ENCODE assay signal across 9 cellular contexts in the genomic region with DNA sequence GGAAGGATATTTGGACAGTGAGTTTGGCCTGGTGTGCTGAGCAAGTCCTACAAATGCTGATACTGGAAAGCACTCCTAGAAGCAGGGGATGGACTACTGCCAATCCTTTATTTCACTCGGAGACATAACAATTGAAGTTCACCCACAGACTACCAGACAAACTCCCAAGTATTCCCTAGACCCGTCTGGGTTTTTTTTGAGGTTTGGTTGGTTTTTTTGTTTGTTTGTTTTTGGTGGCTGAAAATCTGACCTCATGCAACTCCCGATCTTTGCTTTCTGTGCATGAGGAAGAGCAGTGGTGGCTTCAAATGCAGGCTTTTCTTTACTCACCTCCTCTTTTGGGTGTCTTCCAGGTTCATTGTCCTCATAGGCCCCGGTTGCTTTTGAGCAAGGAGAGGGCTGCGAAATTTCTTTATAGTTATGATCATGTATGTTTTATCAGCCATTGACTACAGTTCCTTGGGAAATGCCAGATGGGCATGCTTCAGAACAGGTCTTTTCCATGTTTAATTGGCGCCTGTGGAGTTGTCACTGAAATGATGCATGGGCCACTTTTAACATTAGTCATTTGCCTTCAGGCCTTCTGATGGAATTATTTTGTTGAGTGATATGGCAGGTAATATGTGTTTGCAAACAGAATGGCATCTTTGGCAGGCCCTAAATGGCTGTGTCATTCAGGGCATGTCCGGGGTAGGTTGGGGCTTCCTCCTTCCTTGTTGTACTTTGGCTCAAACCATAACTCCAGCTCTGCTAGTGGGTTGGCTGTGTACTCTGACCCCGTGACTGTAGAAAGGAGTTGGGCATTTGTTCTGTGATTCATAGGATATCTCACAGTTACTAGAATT. TPM values are rescaled to one million over a fixed set of nuclear protein-coding genes. Genes with fewer than 3 reads are reported as not detected.
DNase-seq lines count a peak whose midpoint lies in the region; ATAC-seq and TF ChIP-seq lines count a peak whose summit lies in the region.
"Had no signal": no experiment of that assay in that cellular context is flagged by ENCODE, and none has a peak within 500 bp of the region (broad histone marks: within the 10 kb centered on the region; RNA-seq: fewer than 3 reads in every experiment).

No MANE protein-coding gene starts in this region.

- DNase-seq in DND-41, result no peak
- peak; percentile 53 for DNase-seq in activated CD8-positive, alpha-beta T cell treated with anti-CD3 and anti-CD28 coated beads, Interleukin-2, amount 10 ng/mL, durations not matched to agents 7 days and 5 days
- no peak for DNase-seq in GM03348 (ENCODE audit: low spot score)
- no peak for DNase-seq in midbrain (lab: John Stamatoyannopoulos, UW)
- no peak for DNase-seq in left cardiac atrium

- H3K4me1 ChIP-seq in DND-41 (ENCODE audit: insufficient read depth, low read length) (peaks cover 34% of the 10 kb centered on the region), mononuclear cell (ENCODE audit: insufficient read depth, low read length) (peaks cover 45% of the 10 kb centered on the region)

- no peaks in the 10 kb centered on the region for H3K36me3 ChIP-seq in DND-41 (ENCODE audit: insufficient read depth, low read length)

- no peaks in the 10 kb centered on the region for H3K27me3 Mint-ChIP-seq in activated CD8-positive, alpha-beta T cell treated with anti-CD3 and anti-CD28 coated beads, Interleukin-2, amount 10 ng/mL, durations not matched to agents 7 days and 5 days (ENCODE audit: low read depth)

- H3K27ac ChIP-seq in DND-41 (ENCODE audit: low read length), result no peak overlapping the region
- H3K27ac ChIP-seq: HL-60 had no signal

- intact Hi-C loops in left cardiac atrium (cut with DNase I), result no loop called here

- H3K9ac ChIP-seq in DND-41 (ENCODE audit: low read depth, low read length), result peak overlapping the region; percentile 65; the same call in 1 of the 2 replicates

- no peak for TF ChIP-seq CTCF in DND-41 (IDR thresholded peaks at IDR 0.05; ENCODE audit: borderline replicate concordance, extremely low read depth, low read length, poor library complexity, severe bottlenecking)

- POLR2A ChIA-PET in activated CD8-positive, alpha-beta T cell treated with anti-CD3 and anti-CD28 coated beads, Interleukin-2, amount 10 ng/mL, durations not matched to agents 7 days and 5 days (lab: Charles Lee), result interaction anchor here (0.7 to 2.0 kb wide), 6 partner anchors 9 to 133 kb away, joined by 3 to 5 read pairs (median 4); no protein-coding TSS in a partner anchor

- H3K4me3 ChIP-seq in DND-41 (ENCODE audit: low read depth in 1 of 2, low read length in 2 of 2) (0 out of 4 replicates have a peak overlapping the region, but pooled peaks of 1 of the 2 experiments have one; percentile 6), mononuclear cell (ENCODE audit: low read length) (peak overlapping the region; percentile 12)

- H3K9me3 Mint-ChIP-seq in activated CD8-positive, alpha-beta T cell treated with anti-CD3 and anti-CD28 coated beads, Interleukin-2, amount 10 ng/mL, durations not matched to agents 7 days and 5 days (ENCODE audit: insufficient read depth), result no peaks in the 10 kb centered on the region

- H3K4me1 Mint-ChIP-seq in activated CD8-positive, alpha-beta T cell treated with anti-CD3 and anti-CD28 coated beads, Interleukin-2, amount 10 ng/mL, durations not matched to agents 7 days and 5 days (ENCODE audit: low read depth), result peaks cover 65% of the 10 kb centered on the region

- H3K27ac Mint-ChIP-seq in activated CD8-positive, alpha-beta T cell treated with anti-CD3 and anti-CD28 coated beads, Interleukin-2, amount 10 ng/mL, durations not matched to agents 7 days and 5 days, result peak overlapping the region; percentile 99

- CTCF ChIA-PET in activated CD8-positive, alpha-beta T cell treated with anti-CD3 and anti-CD28 coated beads, Interleukin-2, amount 10 ng/mL, durations not matched to agents 7 days and 5 days (lab: Charles Lee), result interaction anchor here (0.6 to 2.0 kb wide), 4 partner anchors 8 to 184 kb away, joined by 3 to 12 read pairs (median 6); no protein-coding TSS in a partner anchor

- H3K4me2 ChIP-seq in DND-41 (ENCODE audit: insufficient read depth, low read length), result peak overlapping the region; percentile 73

- ATAC-seq in DND-41 (ENCODE audit: insufficient read depth, low read depth) (no peak), HG03378 (IDR thresholded peaks at IDR 0.05; ENCODE audit: unreplicated experiment) (peak; percentile 24), left cardiac atrium (no peak), HG02798 (IDR thresholded peaks at IDR 0.05; ENCODE audit: poor library complexity, unreplicated experiment) (no peak)
- no peak for ATAC-seq in activated CD8-positive, alpha-beta T cell treated with anti-CD3 and anti-CD28 coated beads, Interleukin-2, amount 10 ng/mL, durations not matched to agents 7 days and 5 days

- H3K27me3 ChIP-seq in DND-41 (ENCODE audit: insufficient read depth, low read length, poor library complexity) (no peaks in the 10 kb centered on the region), mononuclear cell (ENCODE audit: insufficient read depth, low read length) (no peaks in the 10 kb centered on the region)

- H3K79me2 ChIP-seq in DND-41 (ENCODE audit: insufficient read depth, low read length), result no peaks in the 10 kb centered on the region; the same call in 1 of the 2 replicates

- no peaks in the 10 kb centered on the region for H4K20me1 ChIP-seq in DND-41 (ENCODE audit: insufficient read depth, low read length)

- H2AFZ ChIP-seq in DND-41 (ENCODE audit: low read depth, low read length), result no peak overlapping the region

- no peaks in the 10 kb centered on the region for H3K9me3 ChIP-seq in DND-41 (ENCODE audit: insufficient read depth, low read length, severe bottlenecking)
- no peaks in the 10 kb centered on the region for H3K9me3 ChIP-seq in mononuclear cell (ENCODE audit: low read depth, low read length)

- peak overlapping the region; percentile 89 for H3K4me3 Mint-ChIP-seq in activated CD8-positive, alpha-beta T cell treated with anti-CD3 and anti-CD28 coated beads, Interleukin-2, amount 10 ng/mL, durations not matched to agents 7 days and 5 days

- H3K36me3 Mint-ChIP-seq in activated CD8-positive, alpha-beta T cell treated with anti-CD3 and anti-CD28 coated beads, Interleukin-2, amount 10 ng/mL, durations not matched to agents 7 days and 5 days (ENCODE audit: low read depth), result peaks cover 32% of the 10 kb centered on the region

RNA-seq across cellular contexts. Expression of gene PLCXD2, which starts 1.9 kb away (rescaled TPM):
- total RNA-seq in activated CD8-positive, alpha-beta T cell treated with anti-CD3 and anti-CD28 coated beads, Interleukin-2, amount 10 ng/mL, durations not matched to agents 7 days and 5 days, result 10 to 100 TPM; 14.5 to 16.2 TPM
- total RNA-seq in mononuclear cell, result 16.6 TPM
- under 1 TPM; 0.32 to 0.60 TPM for total RNA-seq in left cardiac atrium

Comparison
In these comparisons a context has a peak if more than half of its experiments do, and no peak if none do; other contexts are left out.
1. RNA of gene PLCXD2, which starts 1.9 kb away (total RNA-seq): 16.6 TPM in mononuclear cell (single experiment) and 14.5 to 16.2 TPM in activated CD8-positive, alpha-beta T cell treated with anti-CD3 and anti-CD28 coated beads, Interleukin-2, amount 10 ng/mL, durations not matched to agents 7 days and 5 days; 0.32 to 0.60 TPM in left cardiac atrium; every median in the first group is over 4 times any median in the second.